1 cellular context compared by ENCODE assay signal in genomic region chr11:71571101-71571850, GRCh38.
A peak's percentile ranks its signal among the peaks of the same experiment; 100 is the strongest.
TF ChIP-seq lines count a peak whose summit lies in the region.

No MANE protein-coding gene starts in this region.

TF ChIP-seq in HepG2, 621 proteins besides CTCF, POLR2A, EP300 and RAD21:
- peak; percentile 11; the same call in 1 of the 2 replicates for TF ChIP-seq ZNF687 (CRISPR knock-in tag; IDR thresholded peaks at IDR 0.05)
